In the genomic region with DNA sequence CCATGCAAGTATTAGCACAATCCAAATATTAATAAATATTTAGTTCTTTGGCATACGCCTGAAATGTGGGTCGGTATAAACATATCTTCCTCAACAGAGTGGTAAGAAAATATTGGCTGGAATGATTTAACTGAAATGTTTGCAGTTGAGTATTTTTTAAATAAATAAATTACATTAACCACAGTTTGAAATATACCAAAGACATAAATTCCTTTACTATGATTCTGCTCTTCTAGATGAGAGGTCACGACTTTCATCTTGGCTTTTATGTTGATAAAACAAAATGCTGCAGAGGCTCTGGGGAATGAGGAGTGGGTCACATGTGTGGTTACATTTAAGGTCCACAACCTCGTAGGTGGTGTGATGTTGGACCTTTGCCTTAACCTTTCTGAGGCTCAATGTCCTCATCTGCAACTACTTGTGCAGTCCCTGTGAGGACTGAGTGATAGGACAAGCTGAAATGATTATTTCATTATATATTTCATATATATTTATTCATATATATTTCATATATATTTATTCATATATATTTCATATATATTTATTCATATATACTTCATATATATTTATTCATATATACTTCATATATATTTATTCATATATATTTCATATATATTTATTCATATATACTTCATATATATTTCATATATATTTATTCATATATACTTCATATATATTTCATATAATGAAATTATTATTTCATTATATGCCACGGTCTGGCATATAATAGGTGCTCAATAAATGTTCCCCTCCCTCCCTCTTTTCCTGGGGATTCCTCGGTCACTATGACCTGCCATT, we compare ENCODE assay signal across 14 cellular contexts.
"Had no signal": no experiment of that assay in that cellular context is flagged by ENCODE, and none has a peak within 500 bp of the region (broad histone marks: within the 10 kb centered on the region; RNA-seq: fewer than 3 reads in every experiment).

No MANE protein-coding gene starts in this region.

- H3K4me3 ChIP-seq: adrenal gland, breast epithelium, spleen had no signal

- H3K4me1 ChIP-seq: adrenal gland, breast epithelium, spleen had no signal

- H3K9me3 ChIP-seq: adrenal gland, breast epithelium, spleen had no signal

- H3K36me3 ChIP-seq: adrenal gland, breast epithelium, spleen had no signal

- DNase-seq: activated CD4-positive, alpha-beta T cell treated with anti-CD3 and anti-CD28 coated beads, Interleukin-2, amount 50 U/mL, for 1 hour; activated naive CD4-positive, alpha-beta T cell treated with anti-CD3 and anti-CD28 coated beads, Interleukin-2, amount 10 ng/mL, durations not matched to agents 7 days and 5 days; activated T-cell treated with anti-CD3 and anti-CD28 coated beads for 4 hours; adrenal gland; effector CD4-positive, alpha-beta T cell; hypothalamus; naive thymus-derived CD4-positive, alpha-beta T cell; right cardiac atrium; spleen; stimulated activated CD4-positive, alpha-beta T cell treated with anti-CD3 and anti-CD28 coated beads, Interleukin-2, amount 100 ng/mL, for 24 hours; stimulated activated naive B cell treated with anti-CD40 and anti-IgM and Interleukin-4, amounts not matched to agents 10 μg/mL and 1 μg/mL and 100 μg/mL, for 72 hours; T-helper 17 cell had no signal

- H3K27me3 ChIP-seq: adrenal gland, breast epithelium, spleen had no signal

- ATAC-seq: activated T-helper 17 cell treated with anti-CD3 and anti-CD28 coated beads, Interleukin-2, amount 50 U/mL, for 72 hours; naive thymus-derived CD4-positive, alpha-beta T cell; right cardiac atrium; stimulated activated naive B cell treated with anti-CD40 and anti-IgM and Interleukin-4, amounts not matched to agents 10 μg/mL and 1 μg/mL and 100 μg/mL, for 72 hours; T-helper 17 cell had no signal

- H3K27ac ChIP-seq: adrenal gland, breast epithelium, spleen had no signal
